22 cellular contexts compared by ENCODE assay signal in genomic region chr14:68878908-68879307, GRCh38.
A peak's percentile ranks its signal among the peaks of the same experiment; 100 is the strongest.
DNase-seq lines count a peak whose midpoint lies in the region; ATAC-seq and TF ChIP-seq lines count a peak whose summit lies in the region.
"Had no signal": no experiment of that assay in that cellular context is flagged by ENCODE, and none has a peak within 500 bp of the region (broad histone marks: within the 10 kb centered on the region; RNA-seq: fewer than 3 reads in every experiment).

No MANE protein-coding gene starts in this region.

- H3K27me3 ChIP-seq in tibial artery (no peaks in the 10 kb centered on the region), transverse colon (no peaks in the 10 kb centered on the region)

- no peaks in the 10 kb centered on the region for H3K9me3 Mint-ChIP-seq in chondrocyte (ENCODE audit: low read depth)
- no peaks in the 10 kb centered on the region for H3K9me3 Mint-ChIP-seq in osteocyte (ENCODE audit: unreplicated experiment)
- H3K9me3 Mint-ChIP-seq: CD14-positive monocyte; CD8-positive, alpha-beta memory T cell had no signal

- H3K36me3 ChIP-seq in tibial artery = peaks cover 100% of the 10 kb centered on the region in 3 donors
- peaks cover 0 to 65% (median 29%) of the 10 kb centered on the region in 4 donors for H3K36me3 ChIP-seq in transverse colon

- TF ChIP-seq CTCF in RWPE1 (conservative IDR thresholded peaks at IDR 0.05; ENCODE audit: low read depth) = no peak
- no peak for TF ChIP-seq CTCF in chondrocyte (IDR thresholded peaks at IDR 0.05)
- TF ChIP-seq CTCF in osteocyte (IDR thresholded peaks at IDR 0.05) = no peak
- no peak for TF ChIP-seq CTCF in tibial artery (IDR thresholded peaks at IDR 0.05)
- no peak for TF ChIP-seq CTCF in transverse colon (IDR thresholded peaks at IDR 0.05)

- CTCF ChIA-PET in RWPE1 (lab: Yijun Ruan, JAX) = no interaction called here

- H3K27ac ChIP-seq in RWPE1 (peak overlapping the region; percentile 26), tibial artery (peak overlapping the region; percentile 34 to 46), transverse colon (peak overlapping the region in 2 of 4 donors; percentile 41 to 50)
- H3K27ac ChIP-seq: PC-9 had no signal

- intact Hi-C loops in tibial artery (cut with DNase I; ENCODE audit: low total_unique reads) (no loop called here), transverse colon (cut with DNase I; ENCODE audit: low total_unique reads) (no loop called here)

- DNase-seq in RWPE1 (ENCODE audit: low spot score) = no peak
- DNase-seq in chondrocyte (ENCODE audit: low spot score) = no peak
- DNase-seq in osteocyte (ENCODE audit: extremely low spot score, unreplicated experiment) = no peak
- peak in 1 of 2 donors; percentile 67 for DNase-seq in tibial artery
- DNase-seq in transverse colon = no peak
- DNase-seq in C1 segment of cervical spinal cord (lab: John Stamatoyannopoulos, UW) = no peak
- DNase-seq in NCI-H1930 (lab: John Stamatoyannopoulos, UW) = no peak
- DNase-seq: CD8-positive, alpha-beta memory T cell; DMS79 treated with DMSO at 0.1 percent for 48 hours; GF-D8; KBM-7; MV-4-11; NCI-H1105 treated with DMSO at 0.1 percent for 48 hours; NCI-H146; NCI-H2029; NCI-H2227 treated with DMSO at 0.1 percent for 48 hours; NCI-H526 treated with DMSO at 0.1 percent for 48 hours; PC-9; SHP77 had no signal

- H3K4me1 Mint-ChIP-seq in chondrocyte (ENCODE audit: low read depth) (peaks cover 13% of the 10 kb centered on the region), osteocyte (ENCODE audit: unreplicated experiment) (peaks cover 3% of the 10 kb centered on the region)
- H3K4me1 Mint-ChIP-seq: CD14-positive monocyte; CD8-positive, alpha-beta memory T cell had no signal

- no peak overlapping the region for H3K4me3 ChIP-seq in tibial artery
- no peak overlapping the region for H3K4me3 ChIP-seq in transverse colon
- H3K4me3 ChIP-seq: PC-9 had no signal

- POLR2A ChIA-PET in RWPE1 (lab: Yijun Ruan, JAX; ENCODE audit: low non-redundant PET) = no interaction called here

- 84% methylated on average over 19 of the region's 20 CpGs; no CpG with 5 or more reads in 1 of the 2 donors for WGBS in transverse colon (ENCODE audit: low coverage in 1 of 2), 2 donors

- peak overlapping the region; percentile 89 for H3K27ac Mint-ChIP-seq in chondrocyte (ENCODE audit: unreplicated experiment)
- H3K27ac Mint-ChIP-seq in osteocyte (ENCODE audit: unreplicated experiment) = peak overlapping the region; percentile 62
- H3K27ac Mint-ChIP-seq: CD8-positive, alpha-beta memory T cell had no signal

- no peak overlapping the region for H3K4me3 Mint-ChIP-seq in chondrocyte (ENCODE audit: unreplicated experiment)
- H3K4me3 Mint-ChIP-seq in osteocyte (ENCODE audit: unreplicated experiment) = no peak overlapping the region
- H3K4me3 Mint-ChIP-seq: CD14-positive monocyte; CD8-positive, alpha-beta memory T cell had no signal

- no peaks in the 10 kb centered on the region for H3K9me3 ChIP-seq in tibial artery
- no peaks in the 10 kb centered on the region for H3K9me3 ChIP-seq in transverse colon

- in situ Hi-C loops in transverse colon (cut with MboI; ENCODE audit: low pct_ligation_motif_present in 1 of 4, low pct_unique_long_range_greater_than_20kb in 1 of 4, low sequenced_read_pairs in 3 of 4) = no loop called here

- H3K27me3 Mint-ChIP-seq in chondrocyte (ENCODE audit: low read depth) = no peaks in the 10 kb centered on the region
- H3K27me3 Mint-ChIP-seq in osteocyte (ENCODE audit: unreplicated experiment) = no peaks in the 10 kb centered on the region
- H3K27me3 Mint-ChIP-seq: CD8-positive, alpha-beta memory T cell had no signal

- TF ChIP-seq POLR2A in transverse colon (IDR thresholded peaks at IDR 0.05) = no peak

- TF ChIP-seq EP300 in transverse colon (IDR thresholded peaks at IDR 0.05; ENCODE audit: low read depth) = no peak

- no peaks in the 10 kb centered on the region for H3K4me1 ChIP-seq in tibial artery
- H3K4me1 ChIP-seq in transverse colon = no peaks in the 10 kb centered on the region

- H3K36me3 Mint-ChIP-seq in chondrocyte (ENCODE audit: low read depth) (peaks cover 58% of the 10 kb centered on the region), osteocyte (ENCODE audit: unreplicated experiment) (peaks cover 60% of the 10 kb centered on the region)

- ATAC-seq in HG03520 (IDR thresholded peaks at IDR 0.05; ENCODE audit: unreplicated experiment) = no peak
- ATAC-seq: HCT116 had no signal
